ENCODE assay signal across 1 cellular context in the genomic region with DNA sequence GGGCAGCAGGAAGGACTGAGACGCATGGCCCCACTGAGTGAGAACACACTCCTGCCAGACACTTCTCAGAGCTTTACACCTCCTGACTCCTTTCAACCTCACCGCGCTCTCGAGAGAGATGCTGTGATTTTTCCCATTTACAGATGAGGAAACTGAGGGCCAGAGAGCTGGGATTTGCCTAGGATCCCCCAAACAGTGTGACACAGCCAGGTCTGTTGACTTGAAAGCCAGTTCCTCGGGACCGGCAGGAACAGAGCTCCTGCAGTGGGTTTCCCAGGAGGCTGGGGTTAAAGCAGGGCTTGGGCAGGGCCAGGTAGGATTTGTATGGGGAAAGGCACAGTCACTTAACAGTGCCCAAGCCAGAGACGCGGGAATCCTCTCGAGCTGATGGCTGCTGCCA.
TF ChIP-seq lines count a peak whose summit lies in the region.

No MANE protein-coding gene starts in this region.

TF ChIP-seq in liver, 16 proteins besides CTCF, POLR2A, EP300 and RAD21 (continued from another document):
- TF ChIP-seq JUND (IDR thresholded peaks at IDR 0.05) (no peak), FOXA2 (IDR thresholded peaks at IDR 0.05) (no peak)
